In genomic region chr1:179129702-179130473, GRCh38 we compare ENCODE assay signal across 1 cellular context.
TF ChIP-seq lines count a peak whose summit lies in the region.

No MANE protein-coding gene starts in this region.

TF ChIP-seq in K562, 482 proteins besides CTCF, POLR2A, EP300 and RAD21 (continued from another document and continues in another):
- TF ChIP-seq MEIS2 (IDR thresholded peaks at IDR 0.05; ENCODE audit: partially characterized antibody) (peak; percentile 65), ESRRA (IDR thresholded peaks at IDR 0.05; ENCODE audit: borderline replicate concordance, low read depth) (no peak), NR2C2 (CRISPR knock-in tag; IDR thresholded peaks at IDR 0.05) (no peak), NR2C2 (tag; IDR thresholded peaks at IDR 0.05) (peak; percentile 36; the same call in 1 of the 2 replicates), SUPT5H (IDR thresholded peaks at IDR 0.05) (no peak), JUN (IDR thresholded peaks at IDR 0.05; ENCODE audit: borderline replicate concordance, low read depth, low read length) (peak; percentile 9; the same call in 1 of the 2 replicates), JUN (CRISPR knock-in tag; IDR thresholded peaks at IDR 0.05; ENCODE audit: borderline replicate concordance) (no peak), MLLT1 (IDR thresholded peaks at IDR 0.05) (peak in 1 of 2 experiments; percentile 74; a peak in 1 of 4 replicates), SMAD4 (CRISPR knock-in tag; conservative IDR thresholded peaks at IDR 0.05) (peak; percentile 42; the same call in 1 of the 2 replicates), NKRF (IDR thresholded peaks at IDR 0.05; ENCODE audit: borderline replicate concordance) (peak; percentile 49; the same call in 1 of the 2 replicates), ERF (CRISPR knock-in tag; IDR thresholded peaks at IDR 0.05) (peak; percentile 35; the same call in 1 of the 2 replicates), KLF13 (tag; IDR thresholded peaks at IDR 0.05; ENCODE audit: borderline replicate concordance, low read depth) (no peak), ZNF76 (CRISPR knock-in tag; IDR thresholded peaks at IDR 0.05; ENCODE audit: borderline replicate concordance) (0 out of 2 replicates have a peak, but pooled peaks have one; percentile 7), MYC (IDR thresholded peaks at IDR 0.05; ENCODE audit: low read depth, low read length) (peak; percentile 68), MYC (CRISPR knock-in tag; IDR thresholded peaks at IDR 0.05; ENCODE audit: borderline replicate concordance, low read depth) (no peak), NR4A1 (CRISPR knock-in tag; IDR thresholded peaks at IDR 0.05) (no peak), NR4A1 (tag; IDR thresholded peaks at IDR 0.05) (peak; percentile 50; the same call in 1 of the 2 replicates), ZNF431 (CRISPR knock-in tag; IDR thresholded peaks at IDR 0.05) (0 out of 2 replicates have a peak, but pooled peaks have one; percentile 39), POU5F1 (IDR thresholded peaks at IDR 0.05; ENCODE audit: borderline replicate concordance, low read depth, low read length, partially characterized antibody) (no peak), DMBX1 (CRISPR knock-in tag; IDR thresholded peaks at IDR 0.05; ENCODE audit: borderline replicate concordance) (peak; percentile 42; the same call in 1 of the 2 replicates), ZNF318 (IDR thresholded peaks at IDR 0.05; ENCODE audit: borderline replicate concordance in 1 of 2, low read depth in 1 of 2) (0 out of 4 replicates have a peak, but pooled peaks of 1 of the 2 experiments have one; percentile 50), ATF6 (CRISPR knock-in tag; IDR thresholded peaks at IDR 0.05) (no peak), ZNF134 (CRISPR knock-in tag; conservative IDR thresholded peaks at IDR 0.05) (peak; percentile 8; the same call in 1 of the 2 replicates), PHB2 (IDR thresholded peaks at IDR 0.05; ENCODE audit: low read depth) (no peak), ILK (tag; IDR thresholded peaks at IDR 0.05; ENCODE audit: borderline replicate concordance, low read depth) (no peak), WHSC1 (IDR thresholded peaks at IDR 0.05; ENCODE audit: low read length) (no peak), ZNF165 (CRISPR knock-in tag; IDR thresholded peaks at IDR 0.05; ENCODE audit: borderline replicate concordance) (0 out of 2 replicates have a peak, but pooled peaks have one; percentile 31), EP400 (IDR thresholded peaks at IDR 0.05) (0 out of 2 replicates have a peak, but pooled peaks have one; percentile 38), ZBTB33 (CRISPR knock-in tag; IDR thresholded peaks at IDR 0.05) (peak; percentile 59; the same call in 1 of the 2 replicates), ZNF592 (IDR thresholded peaks at IDR 0.05) (0 out of 2 replicates have a peak, but pooled peaks have one; percentile 27), ELF1 (tag; IDR thresholded peaks at IDR 0.05) (peak; percentile 76), IRF9 (tag; IDR thresholded peaks at IDR 0.05) (no peak), ZNF668 (CRISPR knock-in tag; IDR thresholded peaks at IDR 0.05) (peak; percentile 68; the same call in 1 of the 2 replicates), LEF1 (IDR thresholded peaks at IDR 0.05) (peak; percentile 51; the same call in 1 of the 2 replicates), FOXP1 (CRISPR knock-in tag; IDR thresholded peaks at IDR 0.05) (no peak)
